Comparison of ENCODE assay signal across 8 cellular contexts in the genomic region with DNA sequence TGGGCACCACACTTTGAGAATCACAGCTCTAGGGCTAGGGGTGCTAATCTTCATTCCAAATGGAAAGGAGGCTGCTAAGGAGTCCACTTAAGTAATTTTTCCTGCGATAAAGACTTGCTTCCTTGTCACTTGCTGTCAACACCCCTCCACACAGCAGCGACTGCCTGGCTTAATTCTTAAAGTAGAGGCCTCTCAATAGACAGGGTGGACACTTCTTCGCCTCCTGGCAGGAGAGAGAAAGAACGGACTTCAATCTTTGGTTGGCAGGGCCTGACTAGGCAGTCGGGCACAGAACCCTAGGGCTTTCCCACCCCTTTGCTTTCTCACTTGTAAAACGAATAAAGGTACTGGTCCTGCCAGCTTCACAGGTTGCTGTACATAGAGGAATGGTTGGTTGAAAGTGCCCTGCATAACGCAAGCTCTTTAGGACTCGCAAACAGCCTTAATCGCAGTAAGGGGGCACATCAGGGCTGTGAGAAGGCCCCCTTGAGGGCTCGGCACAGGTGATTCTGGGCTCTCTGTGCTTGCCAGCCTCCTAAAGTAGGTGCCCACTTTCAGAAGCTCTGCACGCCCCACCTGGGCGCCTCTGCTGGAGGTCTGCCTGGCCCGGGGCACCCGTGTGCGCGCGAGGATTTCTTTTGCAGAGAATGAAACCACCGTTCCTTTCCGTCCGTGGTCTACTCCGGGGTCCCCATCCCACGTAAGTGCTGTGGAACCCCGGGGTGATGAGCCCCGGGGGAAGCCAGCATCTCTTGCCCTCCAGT. TPM values are rescaled to one million over a fixed set of nuclear protein-coding genes. Genes with fewer than 3 reads are reported as not detected.
DNase-seq lines count a peak whose midpoint lies in the region; TF ChIP-seq lines count a peak whose summit lies in the region.

No MANE protein-coding gene starts in this region.

- no peaks in the 10 kb centered on the region; a peak in 1 of 22 replicates for H3K36me3 ChIP-seq in BLaER1 treated with 17β-estradiol and CSF1 and Interleukin-3, amounts not matched to agents 10 nM and 100 nM
- no peaks in the 10 kb centered on the region for H3K36me3 ChIP-seq in ovary

- intact Hi-C loops in ovary (cut with DNase I) = loop anchor here in 1 of 4 donors (2.0 kb wide), 1 partner anchor 48 kb away; a partner anchor contains a TSS

- TF ChIP-seq CTCF in WI38 (IDR thresholded peaks at IDR 0.05; ENCODE audit: low read depth, low read length) (no peak), fibroblast of the aortic adventitia (IDR thresholded peaks at IDR 0.05; ENCODE audit: insufficient read depth, low read length) (no peak), ovary (IDR thresholded peaks at IDR 0.05) (no peak), RWPE1 (conservative IDR thresholded peaks at IDR 0.05; ENCODE audit: low read depth) (no peak)

- TF ChIP-seq EP300 in ovary (IDR thresholded peaks at IDR 0.05) = no peak

- no peak overlapping the region for H3K27ac ChIP-seq in BLaER1 treated with 17β-estradiol and CSF1 and Interleukin-3, amounts not matched to agents 10 nM and 100 nM
- peak overlapping the region; percentile 73 to 87 for H3K27ac ChIP-seq in ovary
- no peak overlapping the region for H3K27ac ChIP-seq in RWPE1

- peaks cover 8 to 38% (median 29%) of the 10 kb centered on the region in 10 experiments; a peak in 19 of 20 replicates for H3K4me1 ChIP-seq in BLaER1 treated with 17β-estradiol and CSF1 and Interleukin-3, amounts not matched to agents 10 nM and 100 nM
- H3K4me1 ChIP-seq in ovary (ENCODE audit: insufficient read depth) = peaks cover 6% of the 10 kb centered on the region

- peak overlapping the region; percentile 69 to 97 (median 88) for H3K4me2 ChIP-seq in BLaER1 treated with 17β-estradiol and CSF1 and Interleukin-3, amounts not matched to agents 10 nM and 100 nM

- WGBS in ovary, 3 donors = 37 to 44% (median 40%) methylated on average over 24 of the region's 24 CpGs

- peak overlapping the region; percentile 45 to 69 (median 55); a peak in 19 of 20 replicates for H3K4me3 ChIP-seq in BLaER1 treated with 17β-estradiol and CSF1 and Interleukin-3, amounts not matched to agents 10 nM and 100 nM
- H3K4me3 ChIP-seq in WI38 (ENCODE audit: low read depth, low read length) (peak overlapping the region; percentile 52), fibroblast of the aortic adventitia (ENCODE audit: low read depth, low read length) (peak overlapping the region; percentile 36), ovary (peak overlapping the region; percentile 45)

- POLR2A ChIA-PET in RWPE1 (lab: Yijun Ruan, JAX; ENCODE audit: low non-redundant PET) = no interaction called here

- CTCF ChIA-PET in RWPE1 (lab: Yijun Ruan, JAX) = no interaction called here

- peaks cover 10 to 39% (median 17%) of the 10 kb centered on the region in 11 experiments; a peak in 21 of 22 replicates for H3K9me3 ChIP-seq in BLaER1 treated with 17β-estradiol and CSF1 and Interleukin-3, amounts not matched to agents 10 nM and 100 nM (replicated peaks in 1 of 11)
- H3K9me3 ChIP-seq in ovary = no peaks in the 10 kb centered on the region

- DNase-seq in fibroblast of the aortic adventitia (ENCODE audit: low read depth) = no peak
- no peak for DNase-seq in ovary
- DNase-seq in RWPE1 (ENCODE audit: low spot score) = no peak
- no peak for DNase-seq in cerebellar nuclear complex (lab: John Stamatoyannopoulos, UW)
- DNase-seq in activated CD4-positive, CD25-positive, alpha-beta regulatory T cell treated with anti-CD3 and anti-CD28 coated beads, Interleukin-2, amount 50 U/mL, for 72 hours = no peak
- DNase-seq in stimulated activated CD4-positive, alpha-beta T cell treated with anti-CD3 and anti-CD28 coated beads, Interleukin-1b, Interleukin-23, amount 100 ng/mL, for 48 hours = no peak

- H3K27me3 ChIP-seq in BLaER1 treated with 17β-estradiol and CSF1 and Interleukin-3, amounts not matched to agents 10 nM and 100 nM = peaks cover 74 to 88% (median 81%) of the 10 kb centered on the region in 11 experiments
- H3K27me3 ChIP-seq in ovary = no peaks in the 10 kb centered on the region

- H4K20me1 ChIP-seq in BLaER1 treated with 17β-estradiol and CSF1 and Interleukin-3, amounts not matched to agents 10 nM and 100 nM = peaks cover 0 to 5% (median 0%) of the 10 kb centered on the region in 11 experiments; a peak in 2 of 22 replicates

- peak overlapping the region in 6 of 11 experiments; percentile 21 to 49 (median 40); a peak in 5 of 22 replicates for H3K9ac ChIP-seq in BLaER1 treated with 17β-estradiol and CSF1 and Interleukin-3, amounts not matched to agents 10 nM and 100 nM

- no peak for TF ChIP-seq POLR2A in ovary (IDR thresholded peaks at IDR 0.05)

RNA-seq across cellular contexts. Expression of a gene that starts 47.6 kb away (rescaled TPM):
- 0.27 and 4.8 TPM in 2 replicates for total RNA-seq in fibroblast of the aortic adventitia (ENCODE audit: low replicate concordance)
- 10 to 100 TPM; 12.6 to 42.1 (median 21.9) TPM for total RNA-seq in ovary
- polyA plus RNA-seq in ovary = 100 to 1,000 TPM in 1 of 2 donors, 10 to 100 TPM in 1; 50.8 to 146 TPM

Comparison
In these comparisons a context has a peak if more than half of its experiments do, and no peak if none do; other contexts are left out.
1. H3K27ac ChIP-seq: peak in ovary (2 of 2); none in BLaER1 treated with 17β-estradiol and CSF1 and Interleukin-3, amounts not matched to agents 10 nM and 100 nM (0 of 11) and RWPE1 (single experiment).
2. Peak in every context shown above with its lines, with median percentiles within 50 percentile points of each other: H3K4me3 ChIP-seq.